Comparison of ENCODE assay signal across 7 cellular contexts in genomic region chr20:49805224-49805876, GRCh38. TPM values are rescaled to one million over a fixed set of nuclear protein-coding genes. Genes with fewer than 3 reads are reported as not detected.
DNase-seq lines count a peak whose midpoint lies in the region; ATAC-seq lines count a peak whose summit lies in the region.
"Not testable (repeated sequence)": the region's sequence is repeated elsewhere in the genome, so short reads cannot be mapped to it uniquely, and the experiment has no call there.

No MANE protein-coding gene starts in this region.

- not testable (repeated sequence) for H3K27me3 Mint-ChIP-seq in activated CD4-positive, alpha-beta T cell treated with anti-CD3 and anti-CD28 coated beads for 36 hours

- ATAC-seq in GM18870 (IDR thresholded peaks at IDR 0.05; ENCODE audit: unreplicated experiment) (peak; percentile 46), HG02642 (IDR thresholded peaks at IDR 0.05; ENCODE audit: poor library complexity, unreplicated experiment) (peak; percentile 26), HG03571 (IDR thresholded peaks at IDR 0.05; ENCODE audit: unreplicated experiment) (peak; percentile 39)
- ATAC-seq in activated CD4-positive, alpha-beta T cell treated with anti-CD3 and anti-CD28 coated beads for 36 hours = peak; percentile 90

- CTCF ChIA-PET in activated CD4-positive, alpha-beta T cell treated with anti-CD3 and anti-CD28 coated beads for 36 hours (lab: Charles Lee) = not testable (repeated sequence)

- H3K36me3 Mint-ChIP-seq in activated CD4-positive, alpha-beta T cell treated with anti-CD3 and anti-CD28 coated beads for 36 hours (ENCODE audit: low read depth) = not testable (repeated sequence)

- DNase-seq in activated CD4-positive, alpha-beta T cell treated with anti-CD3 and anti-CD28 coated beads for 36 hours = peak; percentile 80
- DNase-seq in activated naive CD4-positive, alpha-beta T cell treated with Interleukin-2 at 50 U/mL for 16 hours = peak; percentile 69
- peak; percentile 27 for DNase-seq in glomerular visceral epithelial cell (ENCODE audit: extremely low spot score)
- DNase-seq in stimulated activated CD4-positive, alpha-beta T cell treated with anti-CD3 and anti-CD28 coated beads, Interleukin-2, amount 100 ng/mL, for 24 hours = peak; percentile 47 to 59

- intact Hi-C loops in activated CD4-positive, alpha-beta T cell treated with anti-CD3 and anti-CD28 coated beads for 36 hours (cut with DNase I, micrococcal nuclease) = loop anchor here (1.0 to 10.0 kb wide), 4 partner anchors 8 to 759 kb away; no protein-coding TSS in a partner anchor

- peaks cover 49% of the 10 kb centered on the region for H3K4me1 Mint-ChIP-seq in activated CD4-positive, alpha-beta T cell treated with anti-CD3 and anti-CD28 coated beads for 36 hours

- not testable (repeated sequence) for H3K9me3 Mint-ChIP-seq in activated CD4-positive, alpha-beta T cell treated with anti-CD3 and anti-CD28 coated beads for 36 hours (ENCODE audit: low read depth)

- peak overlapping the region; percentile 60 for H3K27ac Mint-ChIP-seq in activated CD4-positive, alpha-beta T cell treated with anti-CD3 and anti-CD28 coated beads for 36 hours

- POLR2A ChIA-PET in activated CD4-positive, alpha-beta T cell treated with anti-CD3 and anti-CD28 coated beads for 36 hours (lab: Charles Lee) = interaction anchor here (0.7 kb wide), 1 partner anchor 209 kb away, joined by 3 read pairs; no protein-coding TSS in a partner anchor

- H3K4me3 Mint-ChIP-seq in activated CD4-positive, alpha-beta T cell treated with anti-CD3 and anti-CD28 coated beads for 36 hours = not testable (repeated sequence)

RNA-seq across cellular contexts. Expression of gene SLC9A8, which starts 7.3 kb away (rescaled TPM):
- total RNA-seq in activated CD4-positive, alpha-beta T cell treated with anti-CD3 and anti-CD28 coated beads for 36 hours = 10 to 100 TPM; 12.6 to 16.7 TPM

Comparison
In these comparisons a context has a peak if more than half of its experiments do, and no peak if none do; other contexts are left out.
1. Peak in every context shown above with its lines: DNase-seq and ATAC-seq.
2. ATAC-seq: peak in every context shown above with its lines; median percentile 90 in activated CD4-positive, alpha-beta T cell treated with anti-CD3 and anti-CD28 coated beads for 36 hours; 46 in GM18870; 39 in HG03571; 26 in HG02642.
3. DNase-seq: peak in every context shown above with its lines; median percentile 80 in activated CD4-positive, alpha-beta T cell treated with anti-CD3 and anti-CD28 coated beads for 36 hours; 69 in activated naive CD4-positive, alpha-beta T cell treated with Interleukin-2 at 50 U/mL for 16 hours; 53 in stimulated activated CD4-positive, alpha-beta T cell treated with anti-CD3 and anti-CD28 coated beads, Interleukin-2, amount 100 ng/mL, for 24 hours; 27 in glomerular visceral epithelial cell.